17 cellular contexts compared by ENCODE assay signal in the genomic region with DNA sequence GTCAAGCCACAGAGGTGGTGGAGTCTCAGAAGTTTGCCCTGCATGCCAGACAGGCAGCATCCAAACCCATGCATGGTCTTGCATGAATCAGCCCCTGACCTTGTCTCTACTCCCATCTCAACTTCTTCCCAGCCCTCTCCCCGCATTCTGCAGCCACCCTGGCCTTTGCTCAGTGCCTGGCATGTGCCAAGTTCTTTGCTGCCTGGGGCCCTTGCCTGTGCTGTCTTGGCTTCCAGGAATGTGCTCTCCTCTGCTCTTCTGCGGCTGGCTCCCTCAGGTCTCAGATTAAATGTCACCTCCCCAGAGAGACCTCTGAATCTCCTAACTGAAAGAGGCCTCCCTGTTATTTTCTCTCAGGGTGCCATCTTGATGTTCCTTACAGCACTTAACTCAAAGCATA. TPM values are rescaled to one million over a fixed set of nuclear protein-coding genes. Genes with fewer than 3 reads are reported as not detected.
DNase-seq lines count a peak whose midpoint lies in the region; ATAC-seq and TF ChIP-seq lines count a peak whose summit lies in the region.
"Had no signal": no experiment of that assay in that cellular context is flagged by ENCODE, and none has a peak within 500 bp of the region (broad histone marks: within the 10 kb centered on the region; RNA-seq: fewer than 3 reads in every experiment).

No MANE protein-coding gene starts in this region.

- H3K9me2 ChIP-seq in PC-3 (replicated peaks; ENCODE audit: low read length), result no peaks in the 10 kb centered on the region

- H3K9me3 ChIP-seq in PC-3 (ENCODE audit: low read length) (no peaks in the 10 kb centered on the region), endodermal cell (ENCODE audit: control insufficient read depth, low read length) (no peaks in the 10 kb centered on the region), osteoblast (ENCODE audit: low read depth, low read length) (no peaks in the 10 kb centered on the region)
- H3K9me3 ChIP-seq: ascending aorta, colonic mucosa had no signal

- CTCF ChIA-PET in Calu3 (lab: Charles Lee), result no interaction called here
- CTCF ChIA-PET in PC-3 (lab: Charles Lee), result no interaction called here

- POLR2A ChIA-PET in PC-3 (lab: Charles Lee; ENCODE audit: unreplicated experiment), result interaction anchor here (0.7 kb wide), 1 partner anchor 10 kb away, joined by 6 read pairs; no protein-coding TSS in a partner anchor

- H3K36me3 Mint-ChIP-seq in Calu3 (ENCODE audit: insufficient read depth, unreplicated experiment) (peaks cover 5% of the 10 kb centered on the region), endodermal cell (ENCODE audit: low read depth) (no peaks in the 10 kb centered on the region)
- peaks cover 0 to 3% of the 10 kb centered on the region in 2 donors for H3K36me3 Mint-ChIP-seq in stimulated activated naive B cell treated with anti-CD40 and anti-IgM and Interleukin-4, amounts not matched to agents 10 μg/mL and 1 μg/mL and 100 μg/mL, for 72 hours
- H3K36me3 Mint-ChIP-seq: naive thymus-derived CD8-positive, alpha-beta T cell had no signal

- H3K4me1 Mint-ChIP-seq in Calu3 (ENCODE audit: low read depth, unreplicated experiment) (peaks cover 10% of the 10 kb centered on the region), endodermal cell (peaks cover 9% of the 10 kb centered on the region)
- H3K4me1 Mint-ChIP-seq in stimulated activated naive B cell treated with anti-CD40 and anti-IgM and Interleukin-4, amounts not matched to agents 10 μg/mL and 1 μg/mL and 100 μg/mL, for 72 hours, result peaks cover 3 to 4% of the 10 kb centered on the region in 2 donors

- WGBS in endodermal cell (ENCODE audit: insufficient coverage in 1 of 2, insufficient read length in 1 of 2), 2 experiments, result 91 to 96% methylated on average over 2 of the region's 2 CpGs

- H3K79me2 ChIP-seq in PC-3 (ENCODE audit: low read length), result no peaks in the 10 kb centered on the region
- no peaks in the 10 kb centered on the region for H3K79me2 ChIP-seq in osteoblast (ENCODE audit: insufficient read depth, low read length)

- H3K4me3 Mint-ChIP-seq in Calu3 (ENCODE audit: low read depth, unreplicated experiment) (no peak overlapping the region), endodermal cell (no peak overlapping the region)
- H3K4me3 Mint-ChIP-seq in stimulated activated naive B cell treated with anti-CD40 and anti-IgM and Interleukin-4, amounts not matched to agents 10 μg/mL and 1 μg/mL and 100 μg/mL, for 72 hours, result no peak overlapping the region
- H3K4me3 Mint-ChIP-seq: CD4-positive, alpha-beta T cell; naive thymus-derived CD8-positive, alpha-beta T cell; stimulated activated naive CD8-positive, alpha-beta T cell treated with anti-CD3 and anti-CD28 coated beads, Interleukin-15, Interleukin-2, amounts not matched to agents 100 ng/mL and 50 ng/mL, for 24 hours had no signal

- no peaks in the 10 kb centered on the region for H3K27me3 Mint-ChIP-seq in Calu3 (ENCODE audit: unreplicated experiment)
- H3K27me3 Mint-ChIP-seq in endodermal cell (ENCODE audit: insufficient read depth), result peaks cover 2% of the 10 kb centered on the region
- no peaks in the 10 kb centered on the region for H3K27me3 Mint-ChIP-seq in stimulated activated naive B cell treated with anti-CD40 and anti-IgM and Interleukin-4, amounts not matched to agents 10 μg/mL and 1 μg/mL and 100 μg/mL, for 72 hours
- H3K27me3 Mint-ChIP-seq: CD4-positive, alpha-beta T cell; naive thymus-derived CD8-positive, alpha-beta T cell; stimulated activated naive CD8-positive, alpha-beta T cell treated with anti-CD3 and anti-CD28 coated beads, Interleukin-15, Interleukin-2, amounts not matched to agents 100 ng/mL and 50 ng/mL, for 24 hours had no signal

- H4K20me1 ChIP-seq in PC-3 (ENCODE audit: low read length), result no peaks in the 10 kb centered on the region
- H4K20me1 ChIP-seq in osteoblast (ENCODE audit: insufficient read depth, low read length), result no peaks in the 10 kb centered on the region

- TF ChIP-seq CTCF in Calu3 (IDR thresholded peaks at IDR 0.05; ENCODE audit: unreplicated experiment), result no peak
- TF ChIP-seq CTCF in PC-3 (conservative IDR thresholded peaks at IDR 0.05; ENCODE audit: low read depth, low read length), result no peak
- no peak for TF ChIP-seq CTCF in endodermal cell (conservative IDR thresholded peaks at IDR 0.05)
- no peak for TF ChIP-seq CTCF in osteoblast (IDR thresholded peaks at IDR 0.05; ENCODE audit: extremely low read depth, low read depth, low read length)

- intact Hi-C loops in Calu3 (cut with micrococcal nuclease; ENCODE audit: unreplicated experiment) (no loop called here), PC-3 (cut with micrococcal nuclease) (loop anchor here (5.0 kb wide), 1 partner anchor 42 kb away; no protein-coding TSS in a partner anchor)

- H3K27ac ChIP-seq in PC-3 (ENCODE audit: low read length) (peak overlapping the region; percentile 94), endodermal cell (ENCODE audit: low read depth, low read length) (no peak overlapping the region), osteoblast (ENCODE audit: low read depth, low read length) (peak overlapping the region; percentile 70)
- H3K27ac ChIP-seq: ascending aorta, colonic mucosa had no signal

- DNase-seq in Calu3 (peak; percentile 14), PC-3 (peak; percentile 88), endodermal cell (peak; percentile 52), osteoblast (ENCODE audit: insufficient read length, low spot score, missing footprints) (no peak), NCI-H2196 (lab: John Stamatoyannopoulos, UW; ENCODE audit: unreplicated experiment) (no peak)
- no peak for DNase-seq in stimulated activated CD4-positive, alpha-beta T cell treated with anti-CD3 and anti-CD28 coated beads, Interleukin-1b, Interleukin-23, amount 100 ng/mL, for 48 hours
- DNase-seq in stimulated activated naive B cell treated with anti-CD40 and anti-IgM and Interleukin-4, amounts not matched to agents 10 μg/mL and 1 μg/mL and 100 μg/mL, for 72 hours, result no peak
- DNase-seq: CD4-positive, alpha-beta T cell; colonic mucosa; NCI-H1105 treated with DMSO at 0.1 percent for 48 hours; NCI-H345; T-helper 2 cell had no signal

- no TSS peak for BruUV-seq in Calu3 (replicated peaks; lab: Mats Ljungman, UMichigan)
- BruUV-seq in PC-3 (replicated peaks; lab: Mats Ljungman, UMichigan), result no TSS peak

- H3K36me3 ChIP-seq in PC-3 (ENCODE audit: low read depth, low read length), result no peaks in the 10 kb centered on the region
- H3K36me3 ChIP-seq in endodermal cell (ENCODE audit: control insufficient read depth, insufficient read depth, low read length), result no peaks in the 10 kb centered on the region
- no peaks in the 10 kb centered on the region for H3K36me3 ChIP-seq in osteoblast (ENCODE audit: insufficient read depth, low read length)
- H3K36me3 ChIP-seq: colonic mucosa had no signal

- H3K27me3 ChIP-seq in PC-3 (ENCODE audit: low read length) (no peaks in the 10 kb centered on the region), endodermal cell (ENCODE audit: control insufficient read depth, insufficient read depth, low read length, poor library complexity, severe bottlenecking) (no peaks in the 10 kb centered on the region), osteoblast (ENCODE audit: insufficient read depth, low read length) (no peaks in the 10 kb centered on the region)
- H3K27me3 ChIP-seq: ascending aorta, colonic mucosa had no signal

- H3K4me2 ChIP-seq in PC-3 (ENCODE audit: low read length) (peak overlapping the region; percentile 50), osteoblast (ENCODE audit: insufficient read depth, low read length) (no peak overlapping the region)

- H3K27ac Mint-ChIP-seq in Calu3 (ENCODE audit: unreplicated experiment), result peak overlapping the region; percentile 82
- H3K27ac Mint-ChIP-seq in endodermal cell, result no peak overlapping the region
- no peak overlapping the region for H3K27ac Mint-ChIP-seq in stimulated activated naive B cell treated with anti-CD40 and anti-IgM and Interleukin-4, amounts not matched to agents 10 μg/mL and 1 μg/mL and 100 μg/mL, for 72 hours
- H3K27ac Mint-ChIP-seq: CD4-positive, alpha-beta T cell; stimulated activated naive CD8-positive, alpha-beta T cell treated with anti-CD3 and anti-CD28 coated beads, Interleukin-15, Interleukin-2, amounts not matched to agents 100 ng/mL and 50 ng/mL, for 24 hours had no signal

- H3K9me3 Mint-ChIP-seq in Calu3 (ENCODE audit: low read depth, unreplicated experiment), result no peaks in the 10 kb centered on the region
- H3K9me3 Mint-ChIP-seq in endodermal cell, result no peaks in the 10 kb centered on the region
- H3K9me3 Mint-ChIP-seq in stimulated activated naive B cell treated with anti-CD40 and anti-IgM and Interleukin-4, amounts not matched to agents 10 μg/mL and 1 μg/mL and 100 μg/mL, for 72 hours, result no peaks in the 10 kb centered on the region
- H3K9me3 Mint-ChIP-seq: CD4-positive, alpha-beta T cell; naive thymus-derived CD8-positive, alpha-beta T cell; stimulated activated naive CD8-positive, alpha-beta T cell treated with anti-CD3 and anti-CD28 coated beads, Interleukin-15, Interleukin-2, amounts not matched to agents 100 ng/mL and 50 ng/mL, for 24 hours had no signal

- H3K9ac ChIP-seq in PC-3 (ENCODE audit: low read length) (peak overlapping the region; percentile 65), endodermal cell (ENCODE audit: extremely low read depth, low read length, poor library complexity, severe bottlenecking) (no peak overlapping the region)

- H2AFZ ChIP-seq in PC-3 (ENCODE audit: low read length), result peak overlapping the region; percentile 43
- H2AFZ ChIP-seq in osteoblast (ENCODE audit: low read length), result no peak overlapping the region

- no peaks in the 10 kb centered on the region for H3F3A ChIP-seq in PC-3 (ENCODE audit: low read length, unreplicated experiment)

- H3K4me1 ChIP-seq in PC-3 (ENCODE audit: insufficient read depth, low read length) (peaks cover 23% of the 10 kb centered on the region), endodermal cell (ENCODE audit: control insufficient read depth, insufficient read depth, low read length) (no peaks in the 10 kb centered on the region), osteoblast (ENCODE audit: insufficient read depth, low read length) (peaks cover 10% of the 10 kb centered on the region)
- H3K4me1 ChIP-seq: ascending aorta, colonic mucosa had no signal

- ATAC-seq in PC-3, result peak; percentile 53
- ATAC-seq in GM18867 (IDR thresholded peaks at IDR 0.05; ENCODE audit: unreplicated experiment), result no peak
- ATAC-seq in stimulated activated naive B cell treated with anti-CD40 and anti-IgM and Interleukin-4, amounts not matched to agents 10 μg/mL and 1 μg/mL and 100 μg/mL, for 72 hours (replicated peaks), result no peak
- ATAC-seq: naive thymus-derived CD8-positive, alpha-beta T cell; Right ventricle myocardium inferior had no signal

- H3K4me3 ChIP-seq in PC-3 (ENCODE audit: low read length) (peak overlapping the region; percentile 0; the same call in 1 of the 2 replicates), endodermal cell (ENCODE audit: low read length) (no peak overlapping the region), osteoblast (ENCODE audit: insufficient read depth, low read length) (no peak overlapping the region)
- H3K4me3 ChIP-seq: ascending aorta, colonic mucosa had no signal

RNA-seq across cellular contexts. Expression of gene DRC3, which starts 17.6 kb away (rescaled TPM):
- 2.0 and 2.8 TPM in 2 replicates for total RNA-seq in Calu3 (2022)
- 1.9 and 2.2 TPM in 2 replicates for total RNA-seq in PC-3 (2014; rRNA removed)
- 1 to 10 TPM; 2.0 to 2.6 TPM for total RNA-seq in endodermal cell
- polyA plus RNA-seq in endodermal cell (2013, experiment 1 of 2), result 2.2 TPM
- 2.2 TPM for polyA plus RNA-seq in endodermal cell (2013, experiment 2 of 2)
- 1.8 and 2.9 TPM in 2 replicates for total RNA-seq in osteoblast

RNA-seq across cellular contexts. Expression of gene TOM1L2, which starts 18.1 kb away (rescaled TPM):
- total RNA-seq in Calu3 (2022) (20.1 and 23.1 TPM in 2 replicates), PC-3 (2014; rRNA removed) (53.3 and 77.1 TPM in 2 replicates), endodermal cell (10 to 100 TPM; 10.2 to 11.5 TPM), osteoblast (32.1 and 38.7 TPM in 2 replicates)
- 16.1 TPM for polyA plus RNA-seq in endodermal cell (2013, experiment 1 of 2)
- 14.8 TPM for polyA plus RNA-seq in endodermal cell (2013, experiment 2 of 2)

RNA-seq across cellular contexts. Expression of gene ATPAF2, which starts 48.7 kb away (rescaled TPM):
- total RNA-seq in Calu3 (2022) (17.7 and 19.6 TPM in 2 replicates), PC-3 (2014; rRNA removed) (34.7 and 40.5 TPM in 2 replicates), endodermal cell (10 to 100 TPM; 31.4 to 50.8 TPM), osteoblast (19.2 and 20.3 TPM in 2 replicates)
- polyA plus RNA-seq in endodermal cell (2013, experiment 1 of 2), result 40.7 TPM
- polyA plus RNA-seq in endodermal cell (2013, experiment 2 of 2), result 44.1 TPM

RNA-seq across cellular contexts. Expression of gene GID4, which starts 48.9 kb away (rescaled TPM):
- total RNA-seq in Calu3 (2022) (7.3 and 7.4 TPM in 2 replicates), PC-3 (2014; rRNA removed) (7.3 and 9.7 TPM in 2 replicates), endodermal cell (10 to 100 TPM; 20.5 to 20.8 TPM), osteoblast (13.0 and 13.3 TPM in 2 replicates)
- 17.2 TPM for polyA plus RNA-seq in endodermal cell (2013, experiment 1 of 2)
- 17.1 TPM for polyA plus RNA-seq in endodermal cell (2013, experiment 2 of 2)

Comparison
In these comparisons a context has a peak if more than half of its experiments do, and no peak if none do; other contexts are left out.
1. DNase-seq: peak in Calu3 (single experiment), PC-3 (single experiment) and endodermal cell (single experiment); none in osteoblast (single experiment), stimulated activated CD4-positive, alpha-beta T cell treated with anti-CD3 and anti-CD28 coated beads, Interleukin-1b, Interleukin-23, amount 100 ng/mL, for 48 hours (single experiment), NCI-H2196 (single experiment) and stimulated activated naive B cell treated with anti-CD40 and anti-IgM and Interleukin-4, amounts not matched to agents 10 μg/mL and 1 μg/mL and 100 μg/mL, for 72 hours (single experiment).